26 cellular contexts compared by ENCODE assay signal in genomic region chr2:109141006-109141600, GRCh38.
"Had no signal": no experiment of that assay in that cellular context is flagged by ENCODE, and none has a peak within 500 bp of the region (broad histone marks: within the 10 kb centered on the region; RNA-seq: fewer than 3 reads in every experiment).

No MANE protein-coding gene starts in this region.

- ATAC-seq: heart right ventricle; left lobe of liver; left ventricle myocardium superior; mucosa of descending colon; naive thymus-derived CD4-positive, alpha-beta T cell; right cardiac atrium; stimulated activated effector memory CD8-positive, alpha-beta T cell treated with anti-CD3 and anti-CD28 coated beads, Interleukin-12 subunit alpha, Interleukin-12 subunit beta, amount 100 ng/mL, for 72 hours had no signal

- H3K4me3 ChIP-seq: heart right ventricle, hepatocyte, lung, mucosa of descending colon, ovary, sigmoid colon, spleen, suprapubic skin, thoracic aorta, tibial artery, uterus had no signal

- H3K27me3 ChIP-seq: heart right ventricle, ovary, sigmoid colon, spleen, suprapubic skin, tibial artery, uterus had no signal

- H3K27ac ChIP-seq: heart right ventricle, hepatocyte, neutrophil, ovary, sigmoid colon, spleen, suprapubic skin, thoracic aorta, tibial artery, uterus had no signal

- H3K36me3 ChIP-seq: heart right ventricle, neutrophil, ovary, sigmoid colon, spleen, suprapubic skin, thoracic aorta, tibial artery, uterus had no signal

- H3K4me1 ChIP-seq: suprapubic skin, uterus had no signal

- DNase-seq: heart right ventricle; islet precursor cell; left ventricle myocardium superior; mesendoderm; midbrain; mucosa of descending colon; naive thymus-derived CD4-positive, alpha-beta T cell; occipital lobe; ovary; retina; right cardiac atrium; sigmoid colon; small intestine; spleen; stimulated activated CD4-positive, alpha-beta T cell treated with anti-CD3 and anti-CD28 coated beads, Interleukin-4, amount 100 ng/mL, for 24 hours; stimulated activated naive CD4-positive, alpha-beta T cell; trophoblast cell; uterus had no signal

- H3K9me3 ChIP-seq: heart right ventricle, mucosa of descending colon, neutrophil, ovary, sigmoid colon, spleen, suprapubic skin, thoracic aorta, tibial artery, uterus had no signal

- H3K4me2 ChIP-seq: hepatocyte had no signal
